ENCODE assay signal across 17 cellular contexts in the genomic region with DNA sequence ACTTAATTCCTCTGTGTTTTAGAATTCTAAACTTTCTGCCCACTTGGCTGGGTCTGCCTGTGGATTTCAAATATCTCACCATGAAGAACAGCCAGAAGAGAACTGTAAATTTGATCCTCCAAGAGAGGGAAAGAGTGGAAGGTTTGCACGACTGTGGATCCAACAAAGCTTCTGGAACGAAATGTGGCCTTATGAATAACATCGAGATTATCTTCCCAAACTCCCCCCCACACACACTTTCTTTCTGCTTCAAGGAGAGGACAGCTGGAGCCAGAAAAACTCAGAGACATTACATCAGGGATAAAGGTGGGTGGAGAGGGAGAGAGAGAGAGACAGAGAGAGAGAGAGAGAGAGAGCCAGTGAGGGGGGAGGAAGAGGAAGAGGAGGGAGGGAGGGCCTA.
"Had no signal": no experiment of that assay in that cellular context is flagged by ENCODE, and none has a peak within 500 bp of the region (broad histone marks: within the 10 kb centered on the region; RNA-seq: fewer than 3 reads in every experiment).

No MANE protein-coding gene starts in this region.

- H3K9me3 Mint-ChIP-seq: activated naive CD8-positive, alpha-beta T cell treated with anti-CD3 and anti-CD28 coated beads for 36 hours; activated T-helper 1 cell treated with anti-CD3 and anti-CD28 coated beads, Interleukin-12 subunit alpha, Interleukin-12 subunit beta, Interleukin-2, Interleukin-4 antibody, amounts not matched to agents 30 ng/mL and 10 ng/mL and 1 ng/mL, durations not matched to agents 14 hours and 24 hours and 36 hours; stimulated activated naive CD8-positive, alpha-beta T cell treated with anti-CD3 and anti-CD28 coated beads, Interleukin-15, amount 100 ng/mL, for 72 hours; T-cell had no signal

- H3K27ac ChIP-seq: brain microvascular endothelial cell, foreskin keratinocyte, lower lobe of right lung, spleen, thoracic aorta, upper lobe of right lung had no signal

- H3K27ac Mint-ChIP-seq: activated naive CD8-positive, alpha-beta T cell treated with anti-CD3 and anti-CD28 coated beads for 36 hours; activated T-helper 1 cell treated with anti-CD3 and anti-CD28 coated beads, Interleukin-12 subunit alpha, Interleukin-12 subunit beta, Interleukin-2, Interleukin-4 antibody, amounts not matched to agents 30 ng/mL and 10 ng/mL and 1 ng/mL, durations not matched to agents 14 hours and 24 hours and 36 hours; stimulated activated naive CD8-positive, alpha-beta T cell treated with anti-CD3 and anti-CD28 coated beads, Interleukin-15, amount 100 ng/mL, for 72 hours; T-cell had no signal

- ATAC-seq: activated CD4-positive, CD25-positive, alpha-beta regulatory T cell treated with anti-CD3 and anti-CD28 coated beads, Interleukin-2, amount 50 U/mL, for 24 hours; foreskin keratinocyte; lower lobe of right lung; stimulated activated naive CD8-positive, alpha-beta T cell treated with anti-CD3 and anti-CD28 coated beads, Interleukin-15, amount 100 ng/mL, for 72 hours; T-cell; upper lobe of right lung had no signal

- H3K4me3 Mint-ChIP-seq: activated naive CD8-positive, alpha-beta T cell treated with anti-CD3 and anti-CD28 coated beads for 36 hours; activated T-helper 1 cell treated with anti-CD3 and anti-CD28 coated beads, Interleukin-12 subunit alpha, Interleukin-12 subunit beta, Interleukin-2, Interleukin-4 antibody, amounts not matched to agents 30 ng/mL and 10 ng/mL and 1 ng/mL, durations not matched to agents 14 hours and 24 hours and 36 hours; stimulated activated naive CD8-positive, alpha-beta T cell treated with anti-CD3 and anti-CD28 coated beads, Interleukin-15, amount 100 ng/mL, for 72 hours; T-cell had no signal

- DNase-seq: activated naive CD8-positive, alpha-beta T cell treated with anti-CD3 and anti-CD28 coated beads for 36 hours; brain microvascular endothelial cell; cerebellar nuclear complex; effector CD8-positive, alpha-beta T cell; foreskin keratinocyte; kidney; lower lobe of right lung; midbrain; spleen; stimulated activated CD4-positive, alpha-beta T cell treated with anti-CD3 and anti-CD28 coated beads, Interleukin-1b, Interleukin-23, amount 100 ng/mL, for 48 hours; stimulated activated naive CD8-positive, alpha-beta T cell treated with anti-CD3 and anti-CD28 coated beads, Interleukin-15, amount 100 ng/mL, for 72 hours; T-cell; T-helper 9 cell; upper lobe of right lung had no signal

- H3K4me1 ChIP-seq: foreskin keratinocyte, spleen, upper lobe of right lung had no signal

- H3K4me3 ChIP-seq: lower lobe of right lung, spleen, thoracic aorta, upper lobe of right lung had no signal

- H3K27me3 ChIP-seq: brain microvascular endothelial cell, foreskin keratinocyte had no signal

- H3K36me3 Mint-ChIP-seq: activated naive CD8-positive, alpha-beta T cell treated with anti-CD3 and anti-CD28 coated beads for 36 hours; T-cell had no signal

- H3K9me3 ChIP-seq: lower lobe of right lung, spleen, thoracic aorta, upper lobe of right lung had no signal

- H3K4me1 Mint-ChIP-seq: activated naive CD8-positive, alpha-beta T cell treated with anti-CD3 and anti-CD28 coated beads for 36 hours; stimulated activated naive CD8-positive, alpha-beta T cell treated with anti-CD3 and anti-CD28 coated beads, Interleukin-15, amount 100 ng/mL, for 72 hours had no signal

- H3K36me3 ChIP-seq: brain microvascular endothelial cell, lower lobe of right lung, spleen, thoracic aorta, upper lobe of right lung had no signal
